Comparison of ENCODE assay signal across 13 cellular contexts in the genomic region with DNA sequence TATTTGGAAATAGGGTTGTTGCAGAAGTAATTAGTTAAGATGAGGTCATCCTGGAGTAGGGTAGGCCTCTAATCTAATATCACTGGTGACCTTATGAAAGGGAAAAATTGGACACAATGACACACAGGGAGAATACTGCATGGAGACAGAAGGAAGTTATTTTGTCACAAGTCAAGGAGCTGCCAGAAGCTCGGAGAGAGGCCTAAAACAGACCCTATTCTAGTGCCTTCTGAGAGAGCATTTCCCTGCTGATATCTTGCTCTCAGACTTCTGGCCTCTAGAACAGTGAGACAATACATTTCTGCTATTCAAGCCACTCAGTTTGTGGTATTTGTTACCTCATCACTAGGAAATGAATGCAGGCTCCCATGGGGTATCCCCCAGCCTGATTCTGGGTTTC.
DNase-seq lines count a peak whose midpoint lies in the region; ATAC-seq, FAIRE-seq and TF ChIP-seq lines count a peak whose summit lies in the region.
"Had no signal": no experiment of that assay in that cellular context is flagged by ENCODE, and none has a peak within 500 bp of the region (broad histone marks: within the 10 kb centered on the region; RNA-seq: fewer than 3 reads in every experiment).

No MANE protein-coding gene starts in this region.

- no peak for TF ChIP-seq EP300 in GM12878 (IDR thresholded peaks at IDR 0.05; ENCODE audit: borderline replicate concordance in 1 of 2, control insufficient read depth in 1 of 2, low read depth in 2 of 2, low read length in 2 of 2)

- H3K36me3 ChIP-seq in HEK293 (ENCODE audit: control insufficient read depth in 2 of 2, insufficient read depth in 1 of 2, low read length in 2 of 2), result no peaks in the 10 kb centered on the region
- no peaks in the 10 kb centered on the region for H3K36me3 ChIP-seq in GM12878 (ENCODE audit: control insufficient read depth in 2 of 2, insufficient read depth in 2 of 2, low read length in 1 of 2)

- H3K4me1 Mint-ChIP-seq in memory B cell, result peaks cover 12% of the 10 kb centered on the region
- H3K4me1 Mint-ChIP-seq: activated naive CD8-positive, alpha-beta T cell treated with anti-CD3 and anti-CD28 coated beads, Interleukin-2, amount 50 U/mL, for 24 hours had no signal

- in situ Hi-C loops in GM12878 (cut with MboI), result no loop called here
- in situ Hi-C loops in G401 (cut with HindIII; ENCODE audit: low sequenced_read_pairs), result no loop called here

- no peak overlapping the region for H2AFZ ChIP-seq in GM12878 (ENCODE audit: control insufficient read depth, low read depth, low read length)

- no peaks in the 10 kb centered on the region for H3K36me3 Mint-ChIP-seq in memory B cell

- no TSS peak for BruUV-seq in GM12878 (replicated peaks; lab: Mats Ljungman, UMichigan)

- no peaks in the 10 kb centered on the region for H4K20me1 ChIP-seq in GM12878 (ENCODE audit: control insufficient read depth, insufficient read depth)

- H3K4me1 ChIP-seq in HEK293 (ENCODE audit: control insufficient read depth, insufficient read depth, low read length) (no peaks in the 10 kb centered on the region), GM12878 (ENCODE audit: control insufficient read depth, insufficient read depth, low read length) (no peaks in the 10 kb centered on the region)

- H3K9ac ChIP-seq in GM12878 (ENCODE audit: control insufficient read depth, insufficient read depth, low read length), result no peak overlapping the region

- H3K9me3 Mint-ChIP-seq in memory B cell, result peaks cover 2% of the 10 kb centered on the region

- peak; percentile 84 for ATAC-seq in GM12878
- no peak for ATAC-seq in memory B cell (ENCODE audit: low read depth)
- no peak for ATAC-seq in HG02884 (IDR thresholded peaks at IDR 0.05; ENCODE audit: unreplicated experiment)
- ATAC-seq: activated naive CD8-positive, alpha-beta T cell treated with anti-CD3 and anti-CD28 coated beads, Interleukin-2, amount 50 U/mL, for 24 hours had no signal

- POLR2A ChIA-PET in HEK293 (lab: Yijun Ruan, JAX), result no interaction called here
- POLR2A ChIA-PET in GM12878 (lab: Charles Lee), result no interaction called here

- H3K27me3 Mint-ChIP-seq in memory B cell, result no peaks in the 10 kb centered on the region
- H3K27me3 Mint-ChIP-seq: activated naive CD8-positive, alpha-beta T cell treated with anti-CD3 and anti-CD28 coated beads, Interleukin-2, amount 50 U/mL, for 24 hours had no signal

- TF ChIP-seq POLR2A in GM12878 (IDR thresholded peaks at IDR 0.05; ENCODE audit: low read depth, low read length), result no peak

- no peak overlapping the region for H3K4me3 Mint-ChIP-seq in memory B cell
- H3K4me3 Mint-ChIP-seq: activated naive CD8-positive, alpha-beta T cell treated with anti-CD3 and anti-CD28 coated beads, Interleukin-2, amount 50 U/mL, for 24 hours had no signal

- no peaks in the 10 kb centered on the region for H3K9me3 ChIP-seq in HEK293 (ENCODE audit: control insufficient read depth, insufficient read depth, low read depth, low read length)
- no peaks in the 10 kb centered on the region for H3K9me3 ChIP-seq in GM12878 (replicated peaks; ENCODE audit: control insufficient read depth, insufficient read depth, low read length)

- DNase-seq in EL, result peak; percentile 37
- no peak for DNase-seq in GM12878 (ENCODE audit: low read depth, low spot score)
- no peak for DNase-seq in memory B cell (ENCODE audit: low spot score in 2 of 2)
- no peak for DNase-seq in G401 (ENCODE audit: low spot score)
- no peak for DNase-seq in activated effector memory CD4-positive, alpha-beta T cell treated with anti-CD3 and anti-CD28 coated beads, Interleukin-2, amount 50 U/mL, for 16 hours
- no peak for DNase-seq in mesenteric fat pad (ENCODE audit: low spot score)
- DNase-seq: activated CD4-positive, alpha-beta T cell treated with anti-CD3 and anti-CD28 coated beads for 1 hour; activated naive CD8-positive, alpha-beta T cell treated with anti-CD3 and anti-CD28 coated beads, Interleukin-2, amount 50 U/mL, for 24 hours; dorsolateral prefrontal cortex; GF-D8; SW 1271 had no signal

- TF ChIP-seq CTCF in HEK293 (tag by site-specific recombination; IDR thresholded peaks at IDR 0.05), result no peak
- no peak for TF ChIP-seq CTCF in GM12878 (IDR thresholded peaks at IDR 0.05 in 2 of 3, conservative IDR thresholded peaks at IDR 0.05 in 1 of 3; ENCODE audit: control insufficient read depth in 2 of 3, extremely low read depth in 1 of 3, insufficient read depth in 1 of 3, low read depth in 3 of 3, low read length in 3 of 3)

- no peak for TF ChIP-seq RAD21 in GM12878 (IDR thresholded peaks at IDR 0.05; ENCODE audit: insufficient read depth, low read depth, low read length)

- no peaks in the 10 kb centered on the region for H3K27me3 ChIP-seq in GM12878 (replicated peaks in 1 of 2; ENCODE audit: control insufficient read depth in 2 of 2, insufficient read depth in 2 of 2, low read length in 1 of 2)
- H3K27me3 ChIP-seq: dorsolateral prefrontal cortex had no signal

- 7% methylated on average over 1 of the region's 1 CpG for WGBS in GM12878 (ENCODE audit: insufficient coverage, insufficient replicate concordance, low lambda C conversion rate, missing lambda C conversion rate)

- intact Hi-C loops in GM12878 (cut with micrococcal nuclease; ENCODE audit: unreplicated experiment), result no loop called here

- CTCF ChIA-PET in HEK293 (lab: Yijun Ruan, JAX), result no interaction called here
- CTCF ChIA-PET in GM12878 (lab: Yijun Ruan, JAX), result no interaction called here

- no peak overlapping the region for H3K4me3 ChIP-seq in HEK293 (ENCODE audit: low read depth, low read length)
- H3K4me3 ChIP-seq in GM12878, result no peak overlapping the region
- H3K4me3 ChIP-seq: dorsolateral prefrontal cortex had no signal

- H3K27ac ChIP-seq in HEK293 (ENCODE audit: extremely low read depth, low read depth, low read length), result no peak overlapping the region
- no peak overlapping the region for H3K27ac ChIP-seq in GM12878 (ENCODE audit: control insufficient read depth, insufficient read depth)
- H3K27ac ChIP-seq: dorsolateral prefrontal cortex had no signal

- SMC1A ChIA-PET in GM12878 (lab: Charles Lee; ENCODE audit: uncharacterized antibody, unreplicated experiment), result interaction anchor here (1.0 kb wide), 1 partner anchor 28 kb away, joined by 3 read pairs; no protein-coding TSS in a partner anchor

- RAD21 ChIA-PET in GM12878 (lab: Charles Lee; ENCODE audit: unreplicated experiment), result no interaction called here

- H3K27ac Mint-ChIP-seq in memory B cell, result peak overlapping the region; percentile 77
- H3K27ac Mint-ChIP-seq: activated naive CD8-positive, alpha-beta T cell treated with anti-CD3 and anti-CD28 coated beads, Interleukin-2, amount 50 U/mL, for 24 hours had no signal

- H3K79me2 ChIP-seq in GM12878 (ENCODE audit: control insufficient read depth, insufficient read depth, low read length), result no peaks in the 10 kb centered on the region

- FAIRE-seq in GM12878 (lab: Jason Lieb, UNC), result no peak

- no peak overlapping the region for H3K4me2 ChIP-seq in GM12878 (ENCODE audit: control insufficient read depth, insufficient read depth)

TF ChIP-seq in HEK293, 187 proteins besides CTCF, POLR2A, EP300 and RAD21 (continues in another document):
- TF ChIP-seq, protein P1, sequence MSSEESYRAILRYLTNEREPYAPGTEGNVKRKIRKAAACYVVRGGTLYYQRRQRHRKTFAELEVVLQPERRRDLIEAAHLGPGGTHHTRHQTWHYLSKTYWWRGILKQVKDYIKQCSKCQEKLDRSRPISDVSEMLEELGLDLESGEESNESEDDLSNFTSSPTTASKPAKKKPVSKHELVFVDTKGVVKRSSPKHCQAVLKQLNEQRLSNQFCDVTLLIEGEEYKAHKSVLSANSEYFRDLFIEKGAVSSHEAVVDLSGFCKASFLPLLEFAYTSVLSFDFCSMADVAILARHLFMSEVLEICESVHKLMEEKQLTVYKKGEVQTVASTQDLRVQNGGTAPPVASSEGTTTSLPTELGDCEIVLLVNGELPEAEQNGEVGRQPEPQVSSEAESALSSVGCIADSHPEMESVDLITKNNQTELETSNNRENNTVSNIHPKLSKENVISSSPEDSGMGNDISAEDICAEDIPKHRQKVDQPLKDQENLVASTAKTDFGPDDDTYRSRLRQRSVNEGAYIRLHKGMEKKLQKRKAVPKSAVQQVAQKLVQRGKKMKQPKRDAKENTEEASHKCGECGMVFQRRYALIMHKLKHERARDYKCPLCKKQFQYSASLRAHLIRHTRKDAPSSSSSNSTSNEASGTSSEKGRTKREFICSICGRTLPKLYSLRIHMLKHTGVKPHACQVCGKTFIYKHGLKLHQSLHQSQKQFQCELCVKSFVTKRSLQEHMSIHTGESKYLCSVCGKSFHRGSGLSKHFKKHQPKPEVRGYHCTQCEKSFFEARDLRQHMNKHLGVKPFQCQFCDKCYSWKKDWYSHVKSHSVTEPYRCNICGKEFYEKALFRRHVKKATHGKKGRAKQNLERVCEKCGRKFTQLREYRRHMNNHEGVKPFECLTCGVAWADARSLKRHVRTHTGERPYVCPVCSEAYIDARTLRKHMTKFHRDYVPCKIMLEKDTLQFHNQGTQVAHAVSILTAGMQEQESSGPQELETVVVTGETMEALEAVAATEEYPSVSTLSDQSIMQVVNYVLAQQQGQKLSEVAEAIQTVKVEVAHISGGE (tag by site-specific recombination; conservative IDR thresholded peaks at IDR 0.05; ENCODE audit: low read depth), result no peak
- TF ChIP-seq ZBTB21 (tag by site-specific recombination; IDR thresholded peaks at IDR 0.05), result peak; percentile 79

TF ChIP-seq in GM12878, 131 proteins besides CTCF, POLR2A, EP300 and RAD21:
- TF ChIP-seq ATF7 (IDR thresholded peaks at IDR 0.05; ENCODE audit: low read depth), result peak; percentile 42; the same call in 1 of the 2 replicates
- TF ChIP-seq HDAC6 (IDR thresholded peaks at IDR 0.05; ENCODE audit: unreplicated experiment), result no peak
- TF ChIP-seq IKZF1 (conservative IDR thresholded peaks at IDR 0.05), result no peak
- no peak for TF ChIP-seq GABPA (IDR thresholded peaks at IDR 0.05; ENCODE audit: low read depth)
- TF ChIP-seq RUNX3 (IDR thresholded peaks at IDR 0.05; ENCODE audit: low read length), result peak; percentile 8; the same call in 1 of the 2 replicates
- TF ChIP-seq CBX5 (IDR thresholded peaks at IDR 0.05; ENCODE audit: low read depth), result no peak
